In the genomic region with DNA sequence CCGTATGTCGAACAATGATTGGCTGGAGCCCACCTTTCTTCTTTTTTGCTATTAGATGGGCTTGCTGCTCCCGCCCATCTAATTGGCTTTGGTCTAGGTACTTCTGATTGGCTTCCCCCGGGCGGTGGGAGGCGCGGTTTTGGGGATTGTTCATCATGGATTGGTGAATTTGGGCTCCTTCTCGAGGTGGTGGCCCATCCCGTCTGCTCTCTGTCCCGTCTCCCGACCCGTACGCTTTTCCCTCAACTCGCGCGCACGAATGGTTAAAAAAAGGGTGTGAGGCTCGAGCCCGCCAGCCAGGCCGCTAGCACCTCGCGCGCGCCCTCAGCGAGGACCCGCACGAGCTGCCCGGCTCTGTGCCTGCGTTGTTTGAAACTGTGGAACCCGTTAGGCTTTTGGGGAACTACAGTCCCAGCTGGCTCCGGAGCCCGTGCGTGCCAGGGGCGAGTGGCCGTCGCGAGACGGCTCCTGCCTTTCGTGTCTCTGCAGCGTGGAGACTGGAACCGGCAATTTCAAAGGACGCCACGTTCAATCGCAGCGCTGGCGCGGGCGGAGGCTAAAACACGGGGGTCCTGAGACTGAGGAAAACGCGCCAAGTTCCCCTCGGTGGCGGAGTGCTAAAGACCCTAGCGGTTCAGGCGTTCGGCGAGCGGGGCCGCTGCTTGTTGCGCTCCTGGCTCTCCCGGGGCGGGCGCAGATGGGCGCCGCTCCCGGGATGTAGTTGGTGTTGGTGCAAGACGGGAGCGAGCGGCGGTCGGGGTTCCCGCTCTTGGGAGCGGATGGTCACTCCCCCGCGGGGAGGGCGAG, we compare ENCODE assay signal across 8 cellular contexts. TPM values are rescaled to one million over a fixed set of nuclear protein-coding genes. Genes with fewer than 3 reads are reported as not detected.
A peak's percentile ranks its signal among the peaks of the same experiment; 100 is the strongest.
DNase-seq lines count a peak whose midpoint lies in the region; TF ChIP-seq lines count a peak whose summit lies in the region.

Gene USP1 (plus strand): TSS at position 584 of the 807 bp plus-strand sequence. CDS start 2,819 bp downstream, outside the sequence.

- no peak for TF ChIP-seq POLR2A in NB4 (IDR thresholded peaks at IDR 0.05; ENCODE audit: extremely low read depth, insufficient read length)

- DNase-seq in GM04503 (ENCODE audit: low read depth) (peak; percentile 99), HFFc6 (peak; percentile 100), NB4 (ENCODE audit: low read depth) (peak; percentile 85), SK-N-MC (ENCODE audit: low read depth, low spot score) (peak; percentile 99), germinal center (ENCODE audit: low spot score) (peak; percentile 96), non-pigmented ciliary epithelial cell (ENCODE audit: low read depth) (peak; percentile 99), superior temporal gyrus (ENCODE audit: extremely low spot score) (peak; percentile 98)
- DNase-seq in activated naive CD4-positive, alpha-beta T cell treated with anti-CD3 and anti-CD28 coated beads, Interleukin-2, amount 10 ng/mL, durations not matched to agents 7 days and 5 days, result peak; percentile 99

- peaks cover 15% of the 10 kb centered on the region for H3K36me3 Mint-ChIP-seq in HFFc6 (ENCODE audit: low read depth)
- H3K36me3 Mint-ChIP-seq in activated naive CD4-positive, alpha-beta T cell treated with anti-CD3 and anti-CD28 coated beads, Interleukin-2, amount 10 ng/mL, durations not matched to agents 7 days and 5 days, result peaks cover 30% of the 10 kb centered on the region

- H3K27me3 Mint-ChIP-seq in HFFc6 (ENCODE audit: insufficient read depth), result peaks cover 2% of the 10 kb centered on the region; the same call in 1 of the 2 replicates
- H3K27me3 Mint-ChIP-seq in activated naive CD4-positive, alpha-beta T cell treated with anti-CD3 and anti-CD28 coated beads, Interleukin-2, amount 10 ng/mL, durations not matched to agents 7 days and 5 days, result peaks cover 5% of the 10 kb centered on the region

- H3K27ac ChIP-seq in SK-N-MC, result peak within 1 kb of the TSS; percentile 100

- peak within 1 kb of the TSS; percentile 95 for H3K4me3 Mint-ChIP-seq in HFFc6
- H3K4me3 Mint-ChIP-seq in activated naive CD4-positive, alpha-beta T cell treated with anti-CD3 and anti-CD28 coated beads, Interleukin-2, amount 10 ng/mL, durations not matched to agents 7 days and 5 days, result peak within 1 kb of the TSS; percentile 86

- peaks cover 19% of the 10 kb centered on the region for H3K36me3 ChIP-seq in SK-N-MC (ENCODE audit: insufficient read depth, low read length)

- CTCF ChIA-PET in activated naive CD4-positive, alpha-beta T cell treated with anti-CD3 and anti-CD28 coated beads, Interleukin-2, amount 10 ng/mL, durations not matched to agents 7 days and 5 days (lab: Charles Lee), result no interaction called here

- H3K4me3 ChIP-seq in NB4 (ENCODE audit: low read depth, low read length) (peak within 1 kb of the TSS; percentile 99), SK-N-MC (peak within 1 kb of the TSS; percentile 97)

- H3K4me1 Mint-ChIP-seq in HFFc6 (ENCODE audit: low read depth), result peaks cover 56% of the 10 kb centered on the region
- H3K4me1 Mint-ChIP-seq in activated naive CD4-positive, alpha-beta T cell treated with anti-CD3 and anti-CD28 coated beads, Interleukin-2, amount 10 ng/mL, durations not matched to agents 7 days and 5 days, result peaks cover 43% of the 10 kb centered on the region

- TF ChIP-seq CTCF in HFFc6 (IDR thresholded peaks at IDR 0.05) (no peak), NB4 (IDR thresholded peaks at IDR 0.05; ENCODE audit: low read depth, low read length) (no peak)

- no peaks in the 10 kb centered on the region for H3K9me3 Mint-ChIP-seq in HFFc6
- H3K9me3 Mint-ChIP-seq in activated naive CD4-positive, alpha-beta T cell treated with anti-CD3 and anti-CD28 coated beads, Interleukin-2, amount 10 ng/mL, durations not matched to agents 7 days and 5 days, result no peaks in the 10 kb centered on the region

- no peaks in the 10 kb centered on the region for H3K9me3 ChIP-seq in SK-N-MC (ENCODE audit: low read depth, low read length)

- H3K27ac Mint-ChIP-seq in HFFc6, result peak within 1 kb of the TSS; percentile 100
- peak within 1 kb of the TSS; percentile 100 for H3K27ac Mint-ChIP-seq in activated naive CD4-positive, alpha-beta T cell treated with anti-CD3 and anti-CD28 coated beads, Interleukin-2, amount 10 ng/mL, durations not matched to agents 7 days and 5 days

- peak within 1 kb of the TSS; percentile 100 for H3K9ac ChIP-seq in SK-N-MC (ENCODE audit: insufficient read length)

RNA-seq across cellular contexts. Expression of gene USP1, which starts in this region (rescaled TPM):
- total RNA-seq in HFFc6 (2021; fragmentation: NEBNext Ultra II Directional; extraction: Animal tissue kit (Norgen Biotek cat#: 25700)), result 10 to 100 TPM; 15.0 to 30.9 (median 28.3) TPM

Comparison
In these comparisons a context has a peak if more than half of its experiments do, and no peak if none do; other contexts are left out.
1. Peak in every context shown above with its lines: DNase-seq, H3K4me3 ChIP-seq and H3K27ac ChIP-seq.